ENCODE assay signal across 32 cellular contexts in genomic region chr13:21100994-21101757, GRCh38.
"Had no signal": no experiment of that assay in that cellular context is flagged by ENCODE, and none has a peak within 500 bp of the region (broad histone marks: within the 10 kb centered on the region; RNA-seq: fewer than 3 reads in every experiment).

No MANE protein-coding gene starts in this region.

- H3K4me3 ChIP-seq: colonic mucosa, esophagus squamous epithelium, gastroesophageal sphincter had no signal

- H3K9me3 Mint-ChIP-seq: activated B cell treated with CpG ODN at 0.5 μM for 24 hours; activated CD8-positive, alpha-beta T cell treated with anti-CD3 and anti-CD28 coated beads for 36 hours; activated T-cell treated with anti-CD3 and anti-CD28 coated beads, Interleukin-2, amount 50 U/mL, for 4 hours; activated T-helper 17 cell treated with anti-CD3 and anti-CD28 coated beads, Interleukin-2, amount 50 U/mL, for 72 hours; T-helper 2 cell treated with Interferon-gamma antibody and Interleukin-4, amounts not matched to agents 5 μg/mL and 100 μg/mL, for 36 hours had no signal

- H3K36me3 ChIP-seq: brain microvascular endothelial cell, colonic mucosa, esophagus squamous epithelium, gastroesophageal sphincter, WERI-Rb-1 had no signal

- ATAC-seq: activated CD4-positive, CD25-positive, alpha-beta regulatory T cell treated with anti-CD3 and anti-CD28 coated beads, Interleukin-2, amount 50 U/mL, for 24 hours; activated CD8-positive, alpha-beta T cell treated with anti-CD3 and anti-CD28 coated beads for 36 hours; activated T-cell treated with anti-CD3 and anti-CD28 coated beads, Interleukin-2, amount 50 U/mL, for 4 hours; activated T-helper 17 cell treated with anti-CD3 and anti-CD28 coated beads, Interleukin-2, amount 50 U/mL, for 72 hours; gastroesophageal sphincter; T-helper 17 cell had no signal

- H3K27ac Mint-ChIP-seq: activated B cell treated with CpG ODN at 0.5 μM for 24 hours; activated CD8-positive, alpha-beta T cell treated with anti-CD3 and anti-CD28 coated beads for 36 hours; activated naive CD8-positive, alpha-beta T cell; activated T-helper 17 cell treated with anti-CD3 and anti-CD28 coated beads, Interleukin-2, amount 50 U/mL, for 72 hours; T-helper 17 cell; T-helper 2 cell treated with Interferon-gamma antibody and Interleukin-4, amounts not matched to agents 5 μg/mL and 100 μg/mL, for 36 hours had no signal

- H3K4me3 Mint-ChIP-seq: activated B cell treated with CpG ODN at 0.5 μM for 24 hours; activated CD8-positive, alpha-beta T cell treated with anti-CD3 and anti-CD28 coated beads for 36 hours; activated naive CD8-positive, alpha-beta T cell; activated T-cell treated with anti-CD3 and anti-CD28 coated beads, Interleukin-2, amount 50 U/mL, for 4 hours; activated T-helper 17 cell treated with anti-CD3 and anti-CD28 coated beads, Interleukin-2, amount 50 U/mL, for 72 hours; T-helper 17 cell; T-helper 2 cell treated with Interferon-gamma antibody and Interleukin-4, amounts not matched to agents 5 μg/mL and 100 μg/mL, for 36 hours had no signal

- H3K27me3 ChIP-seq: brain microvascular endothelial cell, colonic mucosa, esophagus squamous epithelium, gastroesophageal sphincter had no signal

- H3K27ac ChIP-seq: brain microvascular endothelial cell, colonic mucosa, epithelial cell of prostate, esophagus squamous epithelium, gastroesophageal sphincter, WERI-Rb-1 had no signal

- H3K9me3 ChIP-seq: colonic mucosa, esophagus squamous epithelium, gastroesophageal sphincter had no signal

- FAIRE-seq: astrocyte, bronchial epithelial cell, endometrium, endothelial cell of umbilical vein had no signal

- DNase-seq: activated B cell treated with CpG ODN at 0.5 μM for 24 hours; activated CD4-positive, alpha-beta T cell treated with anti-CD3 and anti-CD28 coated beads for 48 hours; activated CD4-positive, alpha-beta T cell treated with anti-CD3 and anti-CD28 coated beads, Interleukin-2, amount 50 U/mL, for 1 hour; activated CD4-positive, alpha-beta T cell treated with anti-CD3 and anti-CD28 coated beads, Interleukin-2, amount 50 U/mL, for 48 hours; activated CD8-positive, alpha-beta memory T cell treated with anti-CD3 and anti-CD28 coated beads for 24 hours; activated CD8-positive, alpha-beta T cell treated with anti-CD3 and anti-CD28 coated beads for 36 hours; activated effector memory CD4-positive, alpha-beta T cell treated with Interleukin-2 at 50 U/mL for 16 hours; activated gamma-delta T cell treated with Interleukin-2 at 50 U/mL for 16 hours; activated naive CD4-positive, alpha-beta T cell treated with anti-CD3 and anti-CD28 coated beads, Interleukin-2, amount 50 U/mL, for 16 hours; activated naive CD4-positive, alpha-beta T cell treated with Interleukin-2 at 50 U/mL for 16 hours; activated T-cell treated with anti-CD3 and anti-CD28 coated beads, Interleukin-2, amount 50 U/mL, for 4 hours; amniotic stem cell; anterior cingulate cortex; brain microvascular endothelial cell; colonic mucosa; effector CD8-positive, alpha-beta T cell; esophagus squamous epithelium; foreskin melanocyte; T-helper 1 cell; T-helper 17 cell; T1000; WERI-Rb-1 had no signal

- H3K27me3 Mint-ChIP-seq: activated CD8-positive, alpha-beta T cell treated with anti-CD3 and anti-CD28 coated beads for 36 hours; activated naive CD8-positive, alpha-beta T cell; activated T-helper 17 cell treated with anti-CD3 and anti-CD28 coated beads, Interleukin-2, amount 50 U/mL, for 72 hours had no signal

- H3K36me3 Mint-ChIP-seq: activated naive CD8-positive, alpha-beta T cell had no signal

- H3K4me1 Mint-ChIP-seq: activated B cell treated with CpG ODN at 0.5 μM for 24 hours; activated T-helper 17 cell treated with anti-CD3 and anti-CD28 coated beads, Interleukin-2, amount 50 U/mL, for 72 hours had no signal

- H3K4me1 ChIP-seq: colonic mucosa, esophagus squamous epithelium, gastroesophageal sphincter had no signal
